Comparison of ENCODE assay signal across 17 cellular contexts in the genomic region with DNA sequence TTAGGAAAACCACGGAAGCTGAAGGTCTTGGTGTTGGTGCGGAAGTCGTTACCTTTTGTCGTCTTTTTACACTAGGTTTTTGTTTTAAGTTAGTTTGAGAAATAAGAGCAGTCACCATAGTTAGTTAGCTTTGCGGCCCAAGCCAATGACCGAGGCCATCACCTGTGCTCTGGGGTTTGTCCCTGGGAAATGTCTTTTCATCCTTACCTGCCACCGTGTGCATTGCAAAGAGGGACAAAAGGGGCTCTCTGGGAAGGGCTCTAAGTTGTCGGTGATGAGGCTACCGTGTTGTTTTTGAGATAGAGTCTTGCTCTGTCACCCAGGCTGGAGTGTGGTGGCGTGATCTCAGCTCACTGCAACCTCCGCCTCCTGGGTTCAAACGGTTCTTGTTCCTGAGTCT. TPM values are rescaled to one million over a fixed set of nuclear protein-coding genes. Genes with fewer than 3 reads are reported as not detected.
A peak's percentile ranks its signal among the peaks of the same experiment; 100 is the strongest.
DNase-seq lines count a peak whose midpoint lies in the region; ATAC-seq, FAIRE-seq and TF ChIP-seq lines count a peak whose summit lies in the region.
"Had no signal": no experiment of that assay in that cellular context is flagged by ENCODE, and none has a peak within 500 bp of the region (broad histone marks: within the 10 kb centered on the region; RNA-seq: fewer than 3 reads in every experiment).

No MANE protein-coding gene starts in this region.

- no peak for TF ChIP-seq EP300 in GM12878 (IDR thresholded peaks at IDR 0.05; ENCODE audit: borderline replicate concordance in 1 of 2, control insufficient read depth in 1 of 2, low read depth in 2 of 2, low read length in 2 of 2)

- H3K4me2 ChIP-seq in GM12878 (ENCODE audit: control insufficient read depth, insufficient read depth), result no peak overlapping the region
- H3K4me2 ChIP-seq in osteoblast (ENCODE audit: insufficient read depth, low read length), result no peak overlapping the region

- H3K79me2 ChIP-seq in GM12878 (ENCODE audit: control insufficient read depth, insufficient read depth, low read length), result no peaks in the 10 kb centered on the region
- H3K79me2 ChIP-seq in osteoblast (ENCODE audit: insufficient read depth, low read length), result peaks cover 2% of the 10 kb centered on the region

- no peak for ATAC-seq in GM12878
- ATAC-seq in omental fat pad (ENCODE audit: low FRiP score), result no peak
- ATAC-seq in HG03378 (IDR thresholded peaks at IDR 0.05; ENCODE audit: unreplicated experiment), result no peak
- ATAC-seq: HepG2 had no signal

- H3K4me3 ChIP-seq in GM12878, result no peak overlapping the region
- H3K4me3 ChIP-seq in osteoblast (ENCODE audit: insufficient read depth, low read length), result no peak overlapping the region

- no peak overlapping the region for H2AFZ ChIP-seq in GM12878 (ENCODE audit: control insufficient read depth, low read depth, low read length)
- no peak overlapping the region for H2AFZ ChIP-seq in osteoblast (ENCODE audit: low read length)

- POLR2A ChIA-PET in GM12878 (lab: Charles Lee), result interaction anchor here (0.6 kb wide), 1 partner anchor 37 kb away, joined by 3 read pairs; no protein-coding TSS in a partner anchor

- H3K27ac Mint-ChIP-seq in activated naive CD8-positive, alpha-beta T cell, result peak overlapping the region; percentile 58
- H3K27ac Mint-ChIP-seq in activated naive CD8-positive, alpha-beta T cell treated with anti-CD3 and anti-CD28 coated beads for 36 hours, result no peak overlapping the region

- peaks cover 2% of the 10 kb centered on the region for H3K36me3 Mint-ChIP-seq in activated naive CD8-positive, alpha-beta T cell
- peaks cover 13% of the 10 kb centered on the region for H3K36me3 Mint-ChIP-seq in activated naive CD8-positive, alpha-beta T cell treated with anti-CD3 and anti-CD28 coated beads for 36 hours

- H3K27ac ChIP-seq in GM12878 (ENCODE audit: control insufficient read depth, insufficient read depth) (no peak overlapping the region), osteoblast (ENCODE audit: low read depth, low read length) (no peak overlapping the region)
- H3K27ac ChIP-seq: C4-2B had no signal

- RAD21 ChIA-PET in GM12878 (lab: Charles Lee; ENCODE audit: unreplicated experiment), result no interaction called here

- TF ChIP-seq POLR2A in GM12878 (IDR thresholded peaks at IDR 0.05; ENCODE audit: low read depth, low read length), result no peak

- H3K9me3 ChIP-seq in GM12878 (replicated peaks; ENCODE audit: control insufficient read depth, insufficient read depth, low read length) (no peaks in the 10 kb centered on the region), osteoblast (ENCODE audit: low read depth, low read length) (no peaks in the 10 kb centered on the region)
- H3K9me3 ChIP-seq: BE2C had no signal

- H3K36me3 ChIP-seq in GM12878 (ENCODE audit: control insufficient read depth in 2 of 2, insufficient read depth in 2 of 2, low read length in 1 of 2) (peaks cover 28 to 44% of the 10 kb centered on the region in 2 experiments), osteoblast (ENCODE audit: insufficient read depth, low read length) (peaks cover 70% of the 10 kb centered on the region)

- no peaks in the 10 kb centered on the region for H3K27me3 Mint-ChIP-seq in activated naive CD8-positive, alpha-beta T cell
- H3K27me3 Mint-ChIP-seq in activated naive CD8-positive, alpha-beta T cell treated with anti-CD3 and anti-CD28 coated beads for 36 hours, result no peaks in the 10 kb centered on the region
- H3K27me3 Mint-ChIP-seq: CD4-positive, alpha-beta memory T cell had no signal

- 89% methylated on average over 12 of the region's 12 CpGs for WGBS in GM12878 (ENCODE audit: insufficient coverage, insufficient replicate concordance, low lambda C conversion rate, missing lambda C conversion rate)

- in situ Hi-C loops in GM12878 (cut with MboI) (no loop called here), G401 (cut with HindIII; ENCODE audit: low sequenced_read_pairs) (no loop called here)

- no peak for DNase-seq in activated naive CD8-positive, alpha-beta T cell treated with anti-CD3 and anti-CD28 coated beads for 36 hours
- DNase-seq in GM12878 (ENCODE audit: low read depth, low spot score) (no peak), osteoblast (ENCODE audit: insufficient read length, low spot score, missing footprints) (peak; percentile 25), omental fat pad (ENCODE audit: low spot score) (no peak), G401 (ENCODE audit: low spot score) (no peak)
- DNase-seq: BE2C; CD4-positive, alpha-beta memory T cell; COR-L47; DND-41; GF-D8 had no signal

- H3K4me3 Mint-ChIP-seq in activated naive CD8-positive, alpha-beta T cell, result no peak overlapping the region
- H3K4me3 Mint-ChIP-seq in activated naive CD8-positive, alpha-beta T cell treated with anti-CD3 and anti-CD28 coated beads for 36 hours, result no peak overlapping the region
- H3K4me3 Mint-ChIP-seq: CD4-positive, alpha-beta memory T cell had no signal

- no peak overlapping the region for H3K9ac ChIP-seq in GM12878 (ENCODE audit: control insufficient read depth, insufficient read depth, low read length)

- SMC1A ChIA-PET in GM12878 (lab: Charles Lee; ENCODE audit: uncharacterized antibody, unreplicated experiment), result no interaction called here

- TSS peak; percentile 20 for BruUV-seq in GM12878 (replicated peaks; lab: Mats Ljungman, UMichigan)

- TF ChIP-seq RAD21 in GM12878 (IDR thresholded peaks at IDR 0.05; ENCODE audit: insufficient read depth, low read depth, low read length), result no peak

- H3K27me3 ChIP-seq in GM12878 (replicated peaks in 1 of 2; ENCODE audit: control insufficient read depth in 2 of 2, insufficient read depth in 2 of 2, low read length in 1 of 2) (no peaks in the 10 kb centered on the region), osteoblast (ENCODE audit: insufficient read depth, low read length) (no peaks in the 10 kb centered on the region)
- H3K27me3 ChIP-seq: BE2C had no signal

- H3K4me1 ChIP-seq in GM12878 (ENCODE audit: control insufficient read depth, insufficient read depth, low read length) (no peaks in the 10 kb centered on the region), osteoblast (ENCODE audit: insufficient read depth, low read length) (peaks cover 6% of the 10 kb centered on the region)
- H3K4me1 ChIP-seq: BE2C had no signal

- H4K20me1 ChIP-seq in GM12878 (ENCODE audit: control insufficient read depth, insufficient read depth) (no peaks in the 10 kb centered on the region), osteoblast (ENCODE audit: insufficient read depth, low read length) (peaks cover 3% of the 10 kb centered on the region)

- H3K9me3 Mint-ChIP-seq in activated naive CD8-positive, alpha-beta T cell (ENCODE audit: low read depth), result no peaks in the 10 kb centered on the region
- H3K9me3 Mint-ChIP-seq in activated naive CD8-positive, alpha-beta T cell treated with anti-CD3 and anti-CD28 coated beads for 36 hours, result no peaks in the 10 kb centered on the region
- H3K9me3 Mint-ChIP-seq: CD4-positive, alpha-beta memory T cell had no signal

- CTCF ChIA-PET in GM12878 (lab: Yijun Ruan, JAX), result no interaction called here

- FAIRE-seq in GM12878 (lab: Jason Lieb, UNC), result no peak
- FAIRE-seq: A204.1, GM18507, HepG2, HTR-8/SVneo had no signal

- TF ChIP-seq CTCF in GM12878 (IDR thresholded peaks at IDR 0.05 in 2 of 3, conservative IDR thresholded peaks at IDR 0.05 in 1 of 3; ENCODE audit: control insufficient read depth in 2 of 3, extremely low read depth in 1 of 3, insufficient read depth in 1 of 3, low read depth in 3 of 3, low read length in 3 of 3) (no peak), osteoblast (IDR thresholded peaks at IDR 0.05; ENCODE audit: extremely low read depth, low read depth, low read length) (no peak), omental fat pad (IDR thresholded peaks at IDR 0.05) (no peak)

- H3K4me1 Mint-ChIP-seq in activated naive CD8-positive, alpha-beta T cell (ENCODE audit: low read depth), result peaks cover 15% of the 10 kb centered on the region
- H3K4me1 Mint-ChIP-seq in activated naive CD8-positive, alpha-beta T cell treated with anti-CD3 and anti-CD28 coated beads for 36 hours, result peaks cover 16% of the 10 kb centered on the region

- intact Hi-C loops in GM12878 (cut with micrococcal nuclease; ENCODE audit: unreplicated experiment), result loop anchor here (10.0 kb wide), 1 partner anchor 275 kb away; no protein-coding TSS in a partner anchor

RNA-seq across cellular contexts. Expression of a gene that starts 49.8 kb away (rescaled TPM):
- total RNA-seq in activated naive CD8-positive, alpha-beta T cell treated with anti-CD3 and anti-CD28 coated beads for 36 hours, result 100 to 1,000 TPM; 115 to 117 TPM
- total RNA-seq in GM12878 (2013; cell fraction: nucleolus; rRNA removed), result 114 and 115 TPM in 2 replicates
- total RNA-seq in GM12878 (2014; rRNA removed) (68.4 and 73.1 TPM in 2 replicates), GM12878 (2014; rRNA removed; fragmentation: Illumina TruSeq; extraction: Trizol) (89.0 and 92.8 TPM in 2 replicates), GM12878 (2021) (148 and 156 TPM in 2 replicates), osteoblast (28.3 and 31.5 TPM in 2 replicates), omental fat pad (10 to 100 TPM; 11.9 to 26.2 (median 21.2) TPM)
- polyA plus RNA-seq in GM12878 (2011; ENCODE audit: low read depth), result 32.2 TPM
- polyA plus RNA-seq in GM12878 (2011; rRNA removed) (47.9 and 51.1 TPM in 2 replicates), GM12878 (2014; fragmentation: Illumina TruSeq; extraction: Trizol) (105 and 106 TPM in 2 replicates), GM12878 (2014; fragmentation: Nextera tagmentation; extraction: Ambion mirVana) (1 to 10 TPM; 5.7 to 7.4 TPM), GM12878 (2014; rRNA removed) (82.8 and 92.7 TPM in 2 replicates), GM12878 (2016; fragmentation: Nextera tagmentation; extraction: Ambion mirVana) (100 to 1,000 TPM in 1 of 2 experiments, 10 to 100 TPM in 1; 94.6 to 110 TPM)
- polyA plus RNA-seq in GM12878 (2011; cell fraction: cytosol; rRNA removed), result 62.1 and 78.8 TPM in 2 replicates
- polyA plus RNA-seq in GM12878 (2011; cell fraction: nucleus; rRNA removed), result 34.2 and 47.9 TPM in 2 replicates
- polyA plus RNA-seq in GM12878 (2012), result 51.2 and 74.8 TPM in 2 replicates
- polyA minus RNA-seq in GM12878 (2011; rRNA and poly(A)+ RNA removed), result 39.5 and 59.3 TPM in 2 replicates
- 40.0 and 49.7 TPM in 2 replicates for polyA minus RNA-seq in GM12878 (2011; cell fraction: cytosol; rRNA and poly(A)+ RNA removed)
- 20.6 and 44.3 TPM in 2 replicates for polyA minus RNA-seq in GM12878 (2011; cell fraction: nucleus; rRNA and poly(A)+ RNA removed)
- 27.0 and 28.0 TPM in 2 replicates for total RNA-seq in G401 (2014; rRNA removed; shearing (Covaris generic))

RNA-seq across cellular contexts. Expression of a gene that starts 56.9 kb away (rescaled TPM):
- 10 to 100 TPM; 51.0 to 52.1 TPM for total RNA-seq in activated naive CD8-positive, alpha-beta T cell treated with anti-CD3 and anti-CD28 coated beads for 36 hours
- 164 and 178 TPM in 2 replicates for total RNA-seq in GM12878 (2013; cell fraction: nucleolus; rRNA removed)
- total RNA-seq in GM12878 (2014; rRNA removed), result 11.7 and 13.8 TPM in 2 replicates
- total RNA-seq in GM12878 (2014; rRNA removed; fragmentation: Illumina TruSeq; extraction: Trizol), result 13.0 and 13.5 TPM in 2 replicates
- total RNA-seq in GM12878 (2021), result 40.1 and 41.6 TPM in 2 replicates
- polyA plus RNA-seq in GM12878 (2011; ENCODE audit: low read depth), result 21.0 TPM
- 21.4 and 24.1 TPM in 2 replicates for polyA plus RNA-seq in GM12878 (2011; rRNA removed)
- polyA plus RNA-seq in GM12878 (2011; cell fraction: cytosol; rRNA removed), result 13.3 and 19.5 TPM in 2 replicates
- polyA plus RNA-seq in GM12878 (2011; cell fraction: nucleus; rRNA removed), result 75.8 and 83.5 TPM in 2 replicates
- 19.9 and 20.7 TPM in 2 replicates for polyA plus RNA-seq in GM12878 (2012)
- polyA plus RNA-seq in GM12878 (2014; fragmentation: Illumina TruSeq; extraction: Trizol), result 23.8 and 27.7 TPM in 2 replicates
- 1 to 10 TPM; 4.5 to 5.9 TPM for polyA plus RNA-seq in GM12878 (2014; fragmentation: Nextera tagmentation; extraction: Ambion mirVana)
- 19.1 and 20.7 TPM in 2 replicates for polyA plus RNA-seq in GM12878 (2014; rRNA removed)
- polyA plus RNA-seq in GM12878 (2016; fragmentation: Nextera tagmentation; extraction: Ambion mirVana), result 10 to 100 TPM; 13.4 to 14.3 TPM
- 27.6 and 60.3 TPM in 2 replicates for polyA minus RNA-seq in GM12878 (2011; rRNA and poly(A)+ RNA removed)
- 13.4 and 13.9 TPM in 2 replicates for polyA minus RNA-seq in GM12878 (2011; cell fraction: cytosol; rRNA and poly(A)+ RNA removed)
- 34.2 and 47.5 TPM in 2 replicates for polyA minus RNA-seq in GM12878 (2011; cell fraction: nucleus; rRNA and poly(A)+ RNA removed)
- 25.0 and 25.7 TPM in 2 replicates for total RNA-seq in osteoblast
- 10 to 100 TPM; 20.7 to 53.9 (median 29.3) TPM for total RNA-seq in omental fat pad
- 4.4 and 12.5 TPM in 2 replicates for total RNA-seq in G401 (2014; rRNA removed; shearing (Covaris generic))
